Comparison of ENCODE assay signal across 21 cellular contexts in the genomic region with DNA sequence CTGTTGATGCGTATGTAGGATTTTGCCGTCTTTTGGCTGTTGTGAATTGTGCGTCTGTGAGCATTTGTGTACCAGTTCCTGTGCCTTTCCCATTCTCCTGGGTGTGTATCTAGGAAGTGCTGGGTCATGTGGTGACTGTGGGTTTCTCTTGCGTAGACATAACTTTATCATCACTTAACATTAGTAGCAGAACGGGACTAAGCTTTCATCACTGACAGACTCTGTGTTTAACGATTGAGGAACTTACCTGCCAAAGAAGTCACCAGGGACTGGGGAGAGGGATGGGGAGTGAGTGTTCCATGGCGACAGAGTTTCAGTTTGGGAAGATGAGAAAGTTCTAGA. TPM values are rescaled to one million over a fixed set of nuclear protein-coding genes. Genes with fewer than 3 reads are reported as not detected.
DNase-seq lines count a peak whose midpoint lies in the region; ATAC-seq and TF ChIP-seq lines count a peak whose summit lies in the region.
"Had no signal": no experiment of that assay in that cellular context is flagged by ENCODE, and none has a peak within 500 bp of the region (broad histone marks: within the 10 kb centered on the region; RNA-seq: fewer than 3 reads in every experiment).

No MANE protein-coding gene starts in this region.

- peaks cover 0 to 50% (median 4%) of the 10 kb centered on the region in 3 donors for H3K36me3 Mint-ChIP-seq in CD8-positive, alpha-beta memory T cell
- H3K36me3 Mint-ChIP-seq in dendritic cell treated with granulocyte-macrophage colony-stimulating factor and Interleukin-4, amounts not matched to agents 40 ng/mL and 50 ng/mL, for 4 days (ENCODE audit: low read depth): peaks cover 79% of the 10 kb centered on the region
- peaks cover 0 to 34% (median 0%) of the 10 kb centered on the region in 3 donors for H3K36me3 Mint-ChIP-seq in naive thymus-derived CD8-positive, alpha-beta T cell

- H2AK5ac ChIP-seq in neuronal stem cell (ENCODE audit: low read depth, low read length): peak overlapping the region; percentile 70

- no peak overlapping the region for H2AFZ ChIP-seq in neuronal stem cell (ENCODE audit: low read length)
- H2AFZ ChIP-seq: neural progenitor cell had no signal

- no peak overlapping the region for H2BK15ac ChIP-seq in neuronal stem cell (ENCODE audit: low read length)

- POLR2A ChIA-PET in CD8-positive, alpha-beta memory T cell (lab: Charles Lee): no interaction called here
- POLR2A ChIA-PET in RWPE1 (lab: Yijun Ruan, JAX; ENCODE audit: low non-redundant PET): no interaction called here
- POLR2A ChIA-PET in naive thymus-derived CD8-positive, alpha-beta T cell (lab: Charles Lee): interaction anchor here (0.6 to 0.7 kb wide), 2 partner anchors 309 to 821 kb away, joined by 3 read pairs; no protein-coding TSS in a partner anchor

- no peak overlapping the region for H3K4me2 ChIP-seq in neuronal stem cell (ENCODE audit: insufficient read depth, low read length, poor library complexity, severe bottlenecking)
- H3K4me2 ChIP-seq: neural progenitor cell had no signal

- H3K9me3 ChIP-seq in CD8-positive, alpha-beta memory T cell (ENCODE audit: low read length): no peaks in the 10 kb centered on the region
- H3K9me3 ChIP-seq in neuronal stem cell (replicated peaks in 1 of 2; ENCODE audit: control insufficient read depth in 2 of 2, insufficient read depth in 1 of 2, low read depth in 1 of 2, low read length in 2 of 2): no peaks in the 10 kb centered on the region
- H3K9me3 ChIP-seq: tibial artery had no signal

- no peaks in the 10 kb centered on the region for H3K27me3 Mint-ChIP-seq in CD8-positive, alpha-beta memory T cell
- H3K27me3 Mint-ChIP-seq in dendritic cell treated with granulocyte-macrophage colony-stimulating factor and Interleukin-4, amounts not matched to agents 40 ng/mL and 50 ng/mL, for 4 days: no peaks in the 10 kb centered on the region
- no peaks in the 10 kb centered on the region for H3K27me3 Mint-ChIP-seq in naive thymus-derived CD8-positive, alpha-beta T cell

- CTCF ChIA-PET in CD8-positive, alpha-beta memory T cell (lab: Charles Lee): interaction anchor here (0.9 kb wide), 1 partner anchor 102 kb away, joined by 3 read pairs; no protein-coding TSS in a partner anchor
- CTCF ChIA-PET in RWPE1 (lab: Yijun Ruan, JAX): interaction anchor here (0.6 kb wide), 1 partner anchor 23 kb away, joined by 5 read pairs; no protein-coding TSS in a partner anchor

- peak overlapping the region; percentile 18 for H3K27ac ChIP-seq in CD8-positive, alpha-beta memory T cell (ENCODE audit: low read depth, low read length)
- H3K27ac ChIP-seq in RWPE1: peak overlapping the region; percentile 81
- no peak overlapping the region for H3K27ac ChIP-seq in neuronal stem cell (replicated peaks; ENCODE audit: low read length)
- H3K27ac ChIP-seq: neural progenitor cell, tibial artery had no signal

- H3K4me3 ChIP-seq in CD8-positive, alpha-beta memory T cell (ENCODE audit: low read length): no peak overlapping the region
- H3K4me3 ChIP-seq in neuronal stem cell (ENCODE audit: low read length in 2 of 2): no peak overlapping the region
- H3K4me3 ChIP-seq: neural progenitor cell, tibial artery had no signal

- no peak overlapping the region for H2BK5ac ChIP-seq in neuronal stem cell (ENCODE audit: low read length)

- no peak overlapping the region for H3K4me3 Mint-ChIP-seq in CD8-positive, alpha-beta memory T cell
- no peak overlapping the region for H3K4me3 Mint-ChIP-seq in dendritic cell treated with granulocyte-macrophage colony-stimulating factor and Interleukin-4, amounts not matched to agents 40 ng/mL and 50 ng/mL, for 4 days
- H3K4me3 Mint-ChIP-seq in naive thymus-derived CD8-positive, alpha-beta T cell: peak overlapping the region in 1 of 10 donors; percentile 8
- H3K4me3 Mint-ChIP-seq: CD8-positive, alpha-beta T cell; neural progenitor cell had no signal

- DNase-seq in CD8-positive, alpha-beta memory T cell: no peak
- DNase-seq in RWPE1 (ENCODE audit: low spot score) (no peak), neuronal stem cell (ENCODE audit: low spot score) (no peak), H4 (ENCODE audit: low spot score) (no peak), posterior vena cava (ENCODE audit: low spot score) (no peak)
- no peak for DNase-seq in naive thymus-derived CD8-positive, alpha-beta T cell
- DNase-seq: activated CD4-positive, alpha-beta T cell treated with anti-CD3 and anti-CD28 coated beads for 48 hours; activated naive CD4-positive, alpha-beta T cell treated with anti-CD3 and anti-CD28 coated beads, Interleukin-2, amount 50 U/mL, for 16 hours; activated T-cell treated with anti-CD3 and anti-CD28 coated beads for 4 hours; CD8-positive, alpha-beta T cell; DMS79 treated with DMSO at 0.1 percent for 48 hours; KG1; NCI-H2171; T1000; tibial artery had no signal

- H4K8ac ChIP-seq in neuronal stem cell (ENCODE audit: low read depth, low read length): peak overlapping the region; percentile 43

- no peak overlapping the region for H2BK12ac ChIP-seq in neuronal stem cell (ENCODE audit: low read length)

- H3K27ac Mint-ChIP-seq in CD8-positive, alpha-beta memory T cell: peak overlapping the region in 3 of 8 donors; percentile 27 to 78 (median 53)
- peak overlapping the region; percentile 51 for H3K27ac Mint-ChIP-seq in dendritic cell treated with granulocyte-macrophage colony-stimulating factor and Interleukin-4, amounts not matched to agents 40 ng/mL and 50 ng/mL, for 4 days
- H3K27ac Mint-ChIP-seq in naive thymus-derived CD8-positive, alpha-beta T cell: peak overlapping the region in 2 of 10 donors; percentile 11 to 46
- H3K27ac Mint-ChIP-seq: CD8-positive, alpha-beta T cell; neural progenitor cell had no signal

- no peak overlapping the region for H3K18ac ChIP-seq in neuronal stem cell (ENCODE audit: low read length)

- H4K91ac ChIP-seq in neuronal stem cell (ENCODE audit: low read depth, low read length, poor library complexity): no peak overlapping the region

- H3K4ac ChIP-seq in neuronal stem cell (ENCODE audit: low read length): no peak overlapping the region

- no peak overlapping the region for H3K14ac ChIP-seq in neuronal stem cell (ENCODE audit: low read length)

- H3K79me1 ChIP-seq in neuronal stem cell (ENCODE audit: low read depth, low read length): peaks cover 44% of the 10 kb centered on the region

- intact Hi-C loops in dendritic cell treated with granulocyte-macrophage colony-stimulating factor and Interleukin-4, amounts not matched to agents 40 ng/mL and 50 ng/mL, for 4 days (cut with micrococcal nuclease): no loop called here
- intact Hi-C loops in posterior vena cava (cut with DNase I): no loop called here

- no CpG with 5 or more reads among the region's 7 CpGs for WGBS in neuronal stem cell (ENCODE audit: extremely low coverage in 2 of 2, insufficient read length in 2 of 2, insufficient replicate concordance in 1 of 2), 2 donors

- H3K4me1 Mint-ChIP-seq in CD8-positive, alpha-beta memory T cell: peaks cover 11 to 37% (median 22%) of the 10 kb centered on the region in 3 donors
- H3K4me1 Mint-ChIP-seq in dendritic cell treated with granulocyte-macrophage colony-stimulating factor and Interleukin-4, amounts not matched to agents 40 ng/mL and 50 ng/mL, for 4 days (ENCODE audit: low read depth): peaks cover 27% of the 10 kb centered on the region
- H3K4me1 Mint-ChIP-seq in naive thymus-derived CD8-positive, alpha-beta T cell: peaks cover 11 to 31% (median 23%) of the 10 kb centered on the region in 4 donors

- no peak overlapping the region for H2BK120ac ChIP-seq in neuronal stem cell (ENCODE audit: low read depth, low read length)

- H3K9me3 Mint-ChIP-seq in CD8-positive, alpha-beta memory T cell: no peaks in the 10 kb centered on the region
- H3K9me3 Mint-ChIP-seq in dendritic cell treated with granulocyte-macrophage colony-stimulating factor and Interleukin-4, amounts not matched to agents 40 ng/mL and 50 ng/mL, for 4 days: no peaks in the 10 kb centered on the region
- H3K9me3 Mint-ChIP-seq in naive thymus-derived CD8-positive, alpha-beta T cell: no peaks in the 10 kb centered on the region
- H3K9me3 Mint-ChIP-seq: CD8-positive, alpha-beta T cell; neural progenitor cell had no signal

- H3K36me3 ChIP-seq in CD8-positive, alpha-beta memory T cell (ENCODE audit: insufficient read depth, low read length): no peaks in the 10 kb centered on the region
- H3K36me3 ChIP-seq in neuronal stem cell (replicated peaks in 1 of 2; ENCODE audit: control insufficient read depth in 2 of 2, insufficient read depth in 2 of 2, low read length in 2 of 2): peaks cover 26 to 85% of the 10 kb centered on the region in 2 donors
- H3K36me3 ChIP-seq: neural progenitor cell had no signal

- H3K27me3 ChIP-seq in CD8-positive, alpha-beta memory T cell (ENCODE audit: insufficient read depth, low read length, poor library complexity, severe bottlenecking): no peaks in the 10 kb centered on the region
- H3K27me3 ChIP-seq in neuronal stem cell (ENCODE audit: control insufficient read depth in 3 of 3, insufficient read depth in 3 of 3, low read depth in 1 of 3, low read length in 3 of 3): peaks cover 0 to 2% (median 0%) of the 10 kb centered on the region in 3 experiments
- H3K27me3 ChIP-seq: neural progenitor cell, tibial artery had no signal

- H3K4me1 ChIP-seq in CD8-positive, alpha-beta memory T cell (ENCODE audit: insufficient read depth, low read length): peaks cover 15% of the 10 kb centered on the region
- H3K4me1 ChIP-seq in neuronal stem cell (ENCODE audit: control insufficient read depth in 2 of 2, insufficient read depth in 1 of 2, low read depth in 1 of 2, low read length in 2 of 2): no peaks in the 10 kb centered on the region

- no peak overlapping the region for H3K9ac ChIP-seq in neuronal stem cell (ENCODE audit: low read depth, low read length, poor library complexity)
- H3K9ac ChIP-seq: neural progenitor cell had no signal

- ATAC-seq in GM19324 (IDR thresholded peaks at IDR 0.05; ENCODE audit: low FRiP score, unreplicated experiment): no peak
- ATAC-seq in naive thymus-derived CD8-positive, alpha-beta T cell: no peak
- ATAC-seq: CD8-positive, alpha-beta T cell had no signal

- peak overlapping the region; percentile 96 for H3K23ac ChIP-seq in neuronal stem cell (ENCODE audit: low read depth, low read length, poor library complexity)

- TF ChIP-seq CTCF in RWPE1 (conservative IDR thresholded peaks at IDR 0.05; ENCODE audit: low read depth): no peak

RNA-seq across cellular contexts. Expression of a gene that starts 15.0 kb away (rescaled TPM):
- 10 to 100 TPM; 36.7 to 36.9 TPM for total RNA-seq in CD8-positive, alpha-beta memory T cell
- polyA plus RNA-seq in CD8-positive, alpha-beta memory T cell: 14.4 TPM
- 41.4 TPM for polyA plus RNA-seq in neuronal stem cell (2013, experiment 1 of 2)
- polyA plus RNA-seq in neuronal stem cell (2013, experiment 2 of 2): 37.0 TPM
- 20.0 and 24.3 TPM in 2 replicates for total RNA-seq in H4 (2014; rRNA removed; shearing (Covaris generic))
- total RNA-seq in posterior vena cava: 10 to 100 TPM; 29.0 to 29.5 TPM
- 10 to 100 TPM; 61.2 to 65.1 TPM for total RNA-seq in naive thymus-derived CD8-positive, alpha-beta T cell
- polyA plus RNA-seq in naive thymus-derived CD8-positive, alpha-beta T cell: 10 to 100 TPM in 1 of 3 donors, 1 to 10 TPM in 2; 8.1 to 11.8 (median 9.5) TPM

RNA-seq across cellular contexts. Expression of a gene that starts 17.9 kb away (rescaled TPM):
- total RNA-seq in CD8-positive, alpha-beta memory T cell: 1 to 10 TPM; 1.0 to 1.2 TPM
- polyA plus RNA-seq in CD8-positive, alpha-beta memory T cell: 0.38 TPM
- 0.07 TPM for polyA plus RNA-seq in neuronal stem cell (2013, experiment 1 of 2)
- polyA plus RNA-seq in neuronal stem cell (2013, experiment 2 of 2): 0.07 TPM
- total RNA-seq in H4 (2014; rRNA removed; shearing (Covaris generic)): not detected in 2 replicates
- 1 to 10 TPM in 1 of 2 donors, under 1 TPM in 1; 0.90 to 2.6 TPM for total RNA-seq in posterior vena cava
- 10 to 100 TPM in 1 of 2 experiments, 1 to 10 TPM in 1; 8.8 to 12.5 TPM for total RNA-seq in naive thymus-derived CD8-positive, alpha-beta T cell
- polyA plus RNA-seq in naive thymus-derived CD8-positive, alpha-beta T cell: under 1 TPM in 1 of 3 donors, not detected in 2; 0.45 TPM
- total RNA-seq: fibroblast of villous mesenchyme, H7 had no signal

RNA-seq across cellular contexts. Expression of a gene that starts 20.6 kb away (rescaled TPM):
- total RNA-seq in CD8-positive, alpha-beta memory T cell: 10 to 100 TPM; 21.3 to 21.4 TPM
- 14.0 TPM for polyA plus RNA-seq in CD8-positive, alpha-beta memory T cell
- 3.9 TPM for polyA plus RNA-seq in neuronal stem cell (2013, experiment 1 of 2)
- 3.7 TPM for polyA plus RNA-seq in neuronal stem cell (2013, experiment 2 of 2)
- 6.9 and 11.0 TPM in 2 replicates for total RNA-seq in H4 (2014; rRNA removed; shearing (Covaris generic))
- total RNA-seq in posterior vena cava: 10 to 100 TPM; 10.1 to 10.7 TPM
- total RNA-seq in naive thymus-derived CD8-positive, alpha-beta T cell: 1 to 10 TPM; 6.5 to 6.6 TPM
- polyA plus RNA-seq in naive thymus-derived CD8-positive, alpha-beta T cell: 10 to 100 TPM in 1 of 3 donors, 1 to 10 TPM in 2; 6.9 to 15.5 (median 7.8) TPM

RNA-seq across cellular contexts. Expression of a gene that starts 36.3 kb away (rescaled TPM):
- total RNA-seq in CD8-positive, alpha-beta memory T cell: 100 to 1,000 TPM; 114 to 119 TPM
- 48.9 TPM for polyA plus RNA-seq in CD8-positive, alpha-beta memory T cell
- 27.9 TPM for polyA plus RNA-seq in neuronal stem cell (2013, experiment 1 of 2)
- 25.3 TPM for polyA plus RNA-seq in neuronal stem cell (2013, experiment 2 of 2)
- total RNA-seq in H4 (2014; rRNA removed; shearing (Covaris generic)): 32.1 and 55.1 TPM in 2 replicates
- 10 to 100 TPM; 49.6 to 52.7 TPM for total RNA-seq in posterior vena cava
- 100 to 1,000 TPM; 134 to 146 TPM for total RNA-seq in naive thymus-derived CD8-positive, alpha-beta T cell
- 10 to 100 TPM; 33.1 to 59.6 (median 42.5) TPM for polyA plus RNA-seq in naive thymus-derived CD8-positive, alpha-beta T cell

RNA-seq across cellular contexts. Expression of a gene that starts 37.8 kb away (rescaled TPM):
- not detected for total RNA-seq in CD8-positive, alpha-beta memory T cell
- not detected for polyA plus RNA-seq in CD8-positive, alpha-beta memory T cell
- not detected for polyA plus RNA-seq in neuronal stem cell (2013, experiment 1 of 2)
- polyA plus RNA-seq in neuronal stem cell (2013, experiment 2 of 2): not detected
- not detected in 2 replicates for total RNA-seq in H4 (2014; rRNA removed; shearing (Covaris generic))
- total RNA-seq in posterior vena cava: not detected
- total RNA-seq in naive thymus-derived CD8-positive, alpha-beta T cell: not detected
- polyA plus RNA-seq in naive thymus-derived CD8-positive, alpha-beta T cell: not detected
- total RNA-seq: CD8-positive, alpha-beta T cell; fibroblast of villous mesenchyme; H7; mesenteric fat pad had no signal
